ENCODE assay signal across 29 cellular contexts in genomic region chr11:90779098-90779497, GRCh38.
"Had no signal": no experiment of that assay in that cellular context is flagged by ENCODE, and none has a peak within 500 bp of the region (broad histone marks: within the 10 kb centered on the region; RNA-seq: fewer than 3 reads in every experiment).

No MANE protein-coding gene starts in this region.

- H3K27ac ChIP-seq: stomach, suprapubic skin, testis, thoracic aorta, thyroid gland, tibial artery, tibial nerve, transverse colon, upper lobe of left lung, upper lobe of right lung, uterus, vagina had no signal

- H3K4me3 ChIP-seq: stomach, suprapubic skin, testis, thoracic aorta, thyroid gland, tibial artery, tibial nerve, transverse colon, upper lobe of left lung, upper lobe of right lung, uterus, vagina had no signal

- H3K9me3 ChIP-seq: testis, thoracic aorta, thyroid gland, tibial artery, transverse colon, upper lobe of left lung, upper lobe of right lung, uterus, vagina had no signal

- H3K36me3 Mint-ChIP-seq: stimulated activated effector memory CD8-positive, alpha-beta T cell treated with anti-CD3 and anti-CD28 coated beads, Interleukin-12 subunit alpha, Interleukin-12 subunit beta, amount 100 ng/mL, for 72 hours; stimulated activated memory B cell treated with anti-CD40 and anti-IgM and Interleukin-4, amounts not matched to agents 10 μg/mL and 1 μg/mL and 100 μg/mL, for 72 hours; stimulated activated naive B cell treated with anti-CD40 and anti-IgM and Interleukin-4, amounts not matched to agents 10 μg/mL and 1 μg/mL and 100 μg/mL, for 72 hours; type B pancreatic cell had no signal

- DNase-seq: stimulated activated CD4-positive, alpha-beta T cell treated with anti-CD3 and anti-CD28 coated beads, Interleukin-2, amount 100 ng/mL, for 48 hours; stimulated activated CD4-positive, alpha-beta T cell treated with anti-CD3 and anti-CD28 coated beads, Interleukin-4, amount 100 ng/mL, for 1 hour; stimulated activated CD4-positive, alpha-beta T cell treated with anti-CD3 and anti-CD28 coated beads, Interleukin-4, amount 100 ng/mL, for 24 hours; stimulated activated CD4-positive, alpha-beta T cell treated with anti-CD3 and anti-CD28 coated beads, Interleukin-4, amount 100 ng/mL, for 4 hours; stimulated activated CD8-positive, alpha-beta memory T cell treated with anti-CD3 and anti-CD28 coated beads, Interleukin-4, amount 100 ng/mL, for 48 hours; stimulated activated naive B cell treated with anti-CD40 and anti-IgM and Interleukin-4, amounts not matched to agents 10 μg/mL and 1 μg/mL and 100 μg/mL, for 72 hours; stimulated activated naive CD4-positive, alpha-beta T cell; stimulated activated naive CD4-positive, alpha-beta T cell treated with Interleukin-2 at 50 U/mL for 16 hours; stimulated activated naive CD8-positive, alpha-beta T cell treated with anti-CD3 and anti-CD28 coated beads, Interleukin-15, amount 100 ng/mL, for 72 hours; stimulated activated naive CD8-positive, alpha-beta T cell treated with anti-CD3 and anti-CD28 coated beads, Interleukin-15, Interleukin-2, amounts not matched to agents 100 U/mL and 50 U/mL, for 24 hours; stomach; substantia nigra; testis; thyroid gland; tibial artery; transverse colon; trophoblast cell; upper lobe of left lung; upper lobe of right lung; uterus had no signal

- H3K27me3 Mint-ChIP-seq: stimulated activated memory B cell treated with anti-CD40 and anti-IgM and Interleukin-4, amounts not matched to agents 10 μg/mL and 1 μg/mL and 100 μg/mL, for 72 hours; stimulated activated naive B cell treated with anti-CD40 and anti-IgM and Interleukin-4, amounts not matched to agents 10 μg/mL and 1 μg/mL and 100 μg/mL, for 72 hours; stimulated activated naive CD8-positive, alpha-beta T cell treated with anti-CD3 and anti-CD28 coated beads, Interleukin-15, amount 100 ng/mL, for 72 hours; stimulated activated naive CD8-positive, alpha-beta T cell treated with anti-CD3 and anti-CD28 coated beads, Interleukin-15, Interleukin-2, amounts not matched to agents 100 ng/mL and 50 ng/mL, for 24 hours; type B pancreatic cell had no signal

- ATAC-seq: stimulated activated effector memory CD8-positive, alpha-beta T cell treated with anti-CD3 and anti-CD28 coated beads, Interleukin-12 subunit alpha, Interleukin-12 subunit beta, amount 100 ng/mL, for 72 hours; stimulated activated memory B cell treated with anti-CD40 and anti-IgM and Interleukin-4, amounts not matched to agents 10 μg/mL and 1 μg/mL and 100 μg/mL, for 72 hours; stimulated activated naive B cell treated with anti-CD40 and anti-IgM and Interleukin-4, amounts not matched to agents 10 μg/mL and 1 μg/mL and 100 μg/mL, for 72 hours; stimulated activated naive CD8-positive, alpha-beta T cell treated with anti-CD3 and anti-CD28 coated beads, Interleukin-15, amount 100 ng/mL, for 72 hours; stimulated activated naive CD8-positive, alpha-beta T cell treated with anti-CD3 and anti-CD28 coated beads, Interleukin-15, Interleukin-2, amounts not matched to agents 100 U/mL and 50 U/mL, for 24 hours; upper lobe of right lung had no signal

- H3K4me3 Mint-ChIP-seq: stimulated activated effector memory CD8-positive, alpha-beta T cell treated with anti-CD3 and anti-CD28 coated beads, Interleukin-12 subunit alpha, Interleukin-12 subunit beta, amount 100 ng/mL, for 72 hours; stimulated activated memory B cell treated with anti-CD40 and anti-IgM and Interleukin-4, amounts not matched to agents 10 μg/mL and 1 μg/mL and 100 μg/mL, for 72 hours; stimulated activated naive B cell treated with anti-CD40 and anti-IgM and Interleukin-4, amounts not matched to agents 10 μg/mL and 1 μg/mL and 100 μg/mL, for 72 hours; stimulated activated naive CD8-positive, alpha-beta T cell treated with anti-CD3 and anti-CD28 coated beads, Interleukin-15, amount 100 ng/mL, for 72 hours; stimulated activated naive CD8-positive, alpha-beta T cell treated with anti-CD3 and anti-CD28 coated beads, Interleukin-15, Interleukin-2, amounts not matched to agents 100 ng/mL and 50 ng/mL, for 24 hours; type B pancreatic cell had no signal

- FAIRE-seq: urothelium cell line had no signal

- H3K36me3 ChIP-seq: stomach, suprapubic skin, thoracic aorta, thyroid gland, tibial artery, tibial nerve, transverse colon, upper lobe of left lung, upper lobe of right lung, uterus, vagina had no signal

- H3K4me1 ChIP-seq: stomach, suprapubic skin, testis, thyroid gland, tibial artery, tibial nerve, transverse colon, upper lobe of left lung, upper lobe of right lung, uterus, vagina had no signal

- H3K27ac Mint-ChIP-seq: stimulated activated effector memory CD8-positive, alpha-beta T cell treated with anti-CD3 and anti-CD28 coated beads, Interleukin-12 subunit alpha, Interleukin-12 subunit beta, amount 100 ng/mL, for 72 hours; stimulated activated memory B cell treated with anti-CD40 and anti-IgM and Interleukin-4, amounts not matched to agents 10 μg/mL and 1 μg/mL and 100 μg/mL, for 72 hours; stimulated activated naive B cell treated with anti-CD40 and anti-IgM and Interleukin-4, amounts not matched to agents 10 μg/mL and 1 μg/mL and 100 μg/mL, for 72 hours; stimulated activated naive CD8-positive, alpha-beta T cell treated with anti-CD3 and anti-CD28 coated beads, Interleukin-15, amount 100 ng/mL, for 72 hours; stimulated activated naive CD8-positive, alpha-beta T cell treated with anti-CD3 and anti-CD28 coated beads, Interleukin-15, Interleukin-2, amounts not matched to agents 100 ng/mL and 50 ng/mL, for 24 hours; type B pancreatic cell had no signal

- H3K4me1 Mint-ChIP-seq: stimulated activated effector memory CD8-positive, alpha-beta T cell treated with anti-CD3 and anti-CD28 coated beads, Interleukin-12 subunit alpha, Interleukin-12 subunit beta, amount 100 ng/mL, for 72 hours; stimulated activated memory B cell treated with anti-CD40 and anti-IgM and Interleukin-4, amounts not matched to agents 10 μg/mL and 1 μg/mL and 100 μg/mL, for 72 hours; stimulated activated naive B cell treated with anti-CD40 and anti-IgM and Interleukin-4, amounts not matched to agents 10 μg/mL and 1 μg/mL and 100 μg/mL, for 72 hours; stimulated activated naive CD8-positive, alpha-beta T cell treated with anti-CD3 and anti-CD28 coated beads, Interleukin-15, amount 100 ng/mL, for 72 hours had no signal
